13 cellular contexts compared by ENCODE assay signal in genomic region chr19:55391191-55391670, GRCh38. TPM values are rescaled to one million over a fixed set of nuclear protein-coding genes. Genes with fewer than 3 reads are reported as not detected.
DNase-seq lines count a peak whose midpoint lies in the region; ATAC-seq and TF ChIP-seq lines count a peak whose summit lies in the region.
"Had no signal": no experiment of that assay in that cellular context is flagged by ENCODE, and none has a peak within 500 bp of the region (broad histone marks: within the 10 kb centered on the region; RNA-seq: fewer than 3 reads in every experiment).

No MANE protein-coding gene starts in this region.

- H3K4me1 ChIP-seq in testis: peaks cover 25% of the 10 kb centered on the region
- H3K4me1 ChIP-seq in CD8-positive, alpha-beta T cell (ENCODE audit: insufficient read depth, low read length): peaks cover 40% of the 10 kb centered on the region

- H3K36me3 ChIP-seq in testis (ENCODE audit: low read depth, missing control alignments): no peaks in the 10 kb centered on the region
- H3K36me3 ChIP-seq in CD8-positive, alpha-beta T cell (ENCODE audit: insufficient read depth, low read length): peaks cover 18% of the 10 kb centered on the region

- no peak overlapping the region for H3K27ac Mint-ChIP-seq in natural killer cell treated with Interleukin-12 subunit alpha and Interleukin-12 subunit beta and Interleukin-15 and Interleukin-18, amount 100 ng/mL, for 72 hours
- H3K27ac Mint-ChIP-seq in natural killer cell (peak overlapping the region in 1 of 2 donors; percentile 80), WTC11 (no peak overlapping the region)
- H3K27ac Mint-ChIP-seq in CD8-positive, alpha-beta T cell: no peak overlapping the region

- POLR2A ChIA-PET in WTC11 (lab: Charles Lee): interaction anchor here (2.3 kb wide), 1 partner anchor 16 kb away, joined by 6 read pairs; the partner anchor contains the start of gene UBE2S
- POLR2A ChIA-PET in CD8-positive, alpha-beta T cell (lab: Charles Lee): interaction anchor here (0.7 to 5.8 kb wide), 2 partner anchors 13 to 16 kb away, joined by 3 to 56 read pairs; partner anchors contain the start of gene UBE2S

- H3K36me3 Mint-ChIP-seq in natural killer cell treated with Interleukin-12 subunit alpha and Interleukin-12 subunit beta and Interleukin-15 and Interleukin-18, amount 100 ng/mL, for 72 hours: peaks cover 7% of the 10 kb centered on the region
- no peaks in the 10 kb centered on the region for H3K36me3 Mint-ChIP-seq in natural killer cell
- H3K36me3 Mint-ChIP-seq in WTC11: peaks cover 35% of the 10 kb centered on the region
- H3K36me3 Mint-ChIP-seq in CD8-positive, alpha-beta T cell: peaks cover 56% of the 10 kb centered on the region

- no peak overlapping the region for H3K4me3 Mint-ChIP-seq in natural killer cell treated with Interleukin-12 subunit alpha and Interleukin-12 subunit beta and Interleukin-15 and Interleukin-18, amount 100 ng/mL, for 72 hours
- no peak overlapping the region for H3K4me3 Mint-ChIP-seq in natural killer cell
- no peak overlapping the region for H3K4me3 Mint-ChIP-seq in WTC11
- H3K4me3 Mint-ChIP-seq in CD8-positive, alpha-beta T cell: no peak overlapping the region

- peak; percentile 54 for DNase-seq in natural killer cell treated with Interleukin-12 subunit alpha and Interleukin-12 subunit beta and Interleukin-15 and Interleukin-18, amount 100 ng/mL, for 72 hours (ENCODE audit: low spot score)
- DNase-seq in natural killer cell (no peak), WTC11 (ENCODE audit: low spot score) (no peak), testis (no peak)
- no peak for DNase-seq in stimulated activated CD4-positive, alpha-beta T cell treated with anti-CD3 and anti-CD28 coated beads, Interleukin-1b, Interleukin-23, amount 100 ng/mL, for 48 hours
- no peak for DNase-seq in CD8-positive, alpha-beta T cell
- DNase-seq: adrenal gland; EL; naive thymus-derived CD4-positive, alpha-beta T cell; right lobe of liver; stomach; SW 1271 had no signal

- H3K27me3 ChIP-seq in testis: no peaks in the 10 kb centered on the region
- H3K27me3 ChIP-seq in CD8-positive, alpha-beta T cell (ENCODE audit: insufficient read depth, low read length): no peaks in the 10 kb centered on the region
- H3K27me3 ChIP-seq: adrenal gland, right lobe of liver, stomach had no signal

- CTCF ChIA-PET in WTC11 (lab: Charles Lee): interaction anchor here (1.1 to 1.4 kb wide), 3 partner anchors 61 to 245 kb away, joined by 3 to 4 read pairs (median 4); no protein-coding TSS in a partner anchor
- CTCF ChIA-PET in CD8-positive, alpha-beta T cell (lab: Charles Lee): interaction anchor here (0.8 to 1.1 kb wide), 2 partner anchors 9 to 90 kb away, joined by 4 to 5 read pairs; no protein-coding TSS in a partner anchor

- TF ChIP-seq CTCF in natural killer cell (IDR thresholded peaks at IDR 0.05): no peak
- TF ChIP-seq CTCF in WTC11 (IDR thresholded peaks at IDR 0.05): no peak
- TF ChIP-seq CTCF in testis (IDR thresholded peaks at IDR 0.05): no peak
- no peak for TF ChIP-seq CTCF in CD8-positive, alpha-beta T cell (IDR thresholded peaks at IDR 0.05)

- H3K27ac ChIP-seq in testis: no peak overlapping the region
- no peak overlapping the region for H3K27ac ChIP-seq in CD8-positive, alpha-beta T cell (ENCODE audit: low read depth, low read length)
- H3K27ac ChIP-seq: right lobe of liver had no signal

- H3K9me3 Mint-ChIP-seq in natural killer cell treated with Interleukin-12 subunit alpha and Interleukin-12 subunit beta and Interleukin-15 and Interleukin-18, amount 100 ng/mL, for 72 hours: no peaks in the 10 kb centered on the region
- H3K9me3 Mint-ChIP-seq in natural killer cell: no peaks in the 10 kb centered on the region
- H3K9me3 Mint-ChIP-seq in WTC11: no peaks in the 10 kb centered on the region
- H3K9me3 Mint-ChIP-seq in CD8-positive, alpha-beta T cell: no peaks in the 10 kb centered on the region
- H3K9me3 Mint-ChIP-seq: naive thymus-derived CD4-positive, alpha-beta T cell had no signal

- peaks cover 27 to 34% of the 10 kb centered on the region in 2 donors for H3K4me1 Mint-ChIP-seq in natural killer cell treated with Interleukin-12 subunit alpha and Interleukin-12 subunit beta and Interleukin-15 and Interleukin-18, amount 100 ng/mL, for 72 hours (ENCODE audit: low read depth in 2 of 2)
- H3K4me1 Mint-ChIP-seq in natural killer cell (peaks cover 24 to 45% of the 10 kb centered on the region in 2 donors), WTC11 (peaks cover 64% of the 10 kb centered on the region)
- peaks cover 54% of the 10 kb centered on the region for H3K4me1 Mint-ChIP-seq in CD8-positive, alpha-beta T cell (ENCODE audit: low read depth)

- H3K9me3 ChIP-seq in testis: no peaks in the 10 kb centered on the region
- no peaks in the 10 kb centered on the region for H3K9me3 ChIP-seq in CD8-positive, alpha-beta T cell (ENCODE audit: low read length)
- H3K9me3 ChIP-seq: adrenal gland, right lobe of liver, stomach had no signal

- 78 to 85% methylated on average over 6 to 12 of the region's 12 CpGs for WGBS in testis, 2 donors

- ATAC-seq in natural killer cell treated with Interleukin-12 subunit alpha and Interleukin-12 subunit beta and Interleukin-15 and Interleukin-18, amount 100 ng/mL, for 72 hours: peak in 1 of 2 donors; percentile 7
- no peak for ATAC-seq in natural killer cell
- ATAC-seq in WTC11: peak; percentile 5
- ATAC-seq in CD8-positive, alpha-beta T cell: no peak
- ATAC-seq: naive thymus-derived CD4-positive, alpha-beta T cell had no signal

- no peaks in the 10 kb centered on the region for H3K27me3 Mint-ChIP-seq in natural killer cell treated with Interleukin-12 subunit alpha and Interleukin-12 subunit beta and Interleukin-15 and Interleukin-18, amount 100 ng/mL, for 72 hours
- H3K27me3 Mint-ChIP-seq in natural killer cell (ENCODE audit: low read depth in 2 of 2) (no peaks in the 10 kb centered on the region), WTC11 (ENCODE audit: low read depth) (no peaks in the 10 kb centered on the region)
- no peaks in the 10 kb centered on the region for H3K27me3 Mint-ChIP-seq in CD8-positive, alpha-beta T cell (ENCODE audit: low read depth)
- H3K27me3 Mint-ChIP-seq: naive thymus-derived CD4-positive, alpha-beta T cell had no signal

- H3K4me3 ChIP-seq in testis: no peak overlapping the region
- H3K4me3 ChIP-seq in CD8-positive, alpha-beta T cell (ENCODE audit: low read depth, low read length): no peak overlapping the region
- H3K4me3 ChIP-seq: adrenal gland, right lobe of liver, stomach had no signal

- no peak for TF ChIP-seq POLR2A in testis (IDR thresholded peaks at IDR 0.05)

- intact Hi-C loops in natural killer cell (cut with micrococcal nuclease) (no loop called here), testis (cut with DNase I; ENCODE audit: low total_unique reads) (no loop called here)
- intact Hi-C loops in CD8-positive, alpha-beta T cell (cut with DNase I, micrococcal nuclease): no loop called here

TF ChIP-seq in WTC11, 78 proteins besides CTCF, POLR2A, EP300 and RAD21 (continues in another document):
- TF ChIP-seq ZMAT4 (CRISPR knock-in tag; IDR thresholded peaks at IDR 0.05): no peak
- no peak; the same call in 1 of the 2 replicates for TF ChIP-seq ZNF671 (CRISPR knock-in tag; IDR thresholded peaks at IDR 0.05)
- TF ChIP-seq NR2C2 (CRISPR knock-in tag; IDR thresholded peaks at IDR 0.05): no peak
- no peak for TF ChIP-seq JUN (CRISPR knock-in tag; IDR thresholded peaks at IDR 0.05)
- no peak for TF ChIP-seq IRF2 (CRISPR knock-in tag; IDR thresholded peaks at IDR 0.05; ENCODE audit: borderline replicate concordance, low read depth)
- 0 out of 2 replicates have a peak, but pooled peaks have one; percentile 35 for TF ChIP-seq PRRX2 (CRISPR knock-in tag; IDR thresholded peaks at IDR 0.05)
- TF ChIP-seq ESRRA (CRISPR knock-in tag; IDR thresholded peaks at IDR 0.05; ENCODE audit: borderline replicate concordance): no peak

RNA-seq across cellular contexts. Expression of gene RPL28, which starts 5.5 kb away (rescaled TPM):
- 1,000 to 10,000 TPM; 1,106 to 1,518 TPM for total RNA-seq in natural killer cell treated with Interleukin-12 subunit alpha and Interleukin-12 subunit beta and Interleukin-15 and Interleukin-18, amount 100 ng/mL, for 72 hours
- total RNA-seq in natural killer cell: 1,000 to 10,000 TPM; 1,373 to 1,704 (median 1,679) TPM
- 2,505 to 2,895 TPM (median 2,837 TPM) in 3 replicates for total RNA-seq in WTC11 (2021)
- total RNA-seq in testis: 100 to 1,000 TPM; 284 to 624 TPM
- polyA plus RNA-seq in testis (ENCODE audit: insufficient read depth, low read depth, low replicate concordance): 1,024 TPM
- 1,000 to 10,000 TPM; 4,227 to 4,270 TPM for total RNA-seq in CD8-positive, alpha-beta T cell

RNA-seq across cellular contexts. Expression of gene TMEM238, which starts 7.1 kb away (rescaled TPM):
- total RNA-seq in natural killer cell treated with Interleukin-12 subunit alpha and Interleukin-12 subunit beta and Interleukin-15 and Interleukin-18, amount 100 ng/mL, for 72 hours: 1 to 10 TPM; 5.2 to 8.3 TPM
- total RNA-seq in natural killer cell: 1 to 10 TPM; 2.9 to 5.1 (median 4.0) TPM
- total RNA-seq in WTC11 (2021): 5.8 to 8.3 TPM (median 6.5 TPM) in 3 replicates
- 1 to 10 TPM; 1.7 to 6.4 TPM for total RNA-seq in testis
- polyA plus RNA-seq in testis (ENCODE audit: insufficient read depth, low read depth, low replicate concordance): 0.91 TPM
- total RNA-seq in CD8-positive, alpha-beta T cell: 10 to 100 TPM; 12.9 to 13.4 TPM

RNA-seq across cellular contexts. Expression of gene TMEM190, which starts 14.6 kb away (rescaled TPM):
- not detected for total RNA-seq in natural killer cell treated with Interleukin-12 subunit alpha and Interleukin-12 subunit beta and Interleukin-15 and Interleukin-18, amount 100 ng/mL, for 72 hours
- not detected for total RNA-seq in natural killer cell
- 0.33 to 2.6 TPM (median 0.82 TPM) in 3 replicates for total RNA-seq in WTC11 (2021)
- 10 to 100 TPM; 12.9 to 19.2 TPM for total RNA-seq in testis
- polyA plus RNA-seq in testis (ENCODE audit: insufficient read depth, low read depth, low replicate concordance): 35.4 TPM
- not detected for total RNA-seq in CD8-positive, alpha-beta T cell
- total RNA-seq: naive thymus-derived CD4-positive, alpha-beta T cell; right lobe of liver; stomach had no signal
- polyA plus RNA-seq: esophagus; naive thymus-derived CD4-positive, alpha-beta T cell had no signal

RNA-seq across cellular contexts. Expression of gene UBE2S, which starts 16.4 kb away (rescaled TPM):
- 100 to 1,000 TPM; 247 to 423 TPM for total RNA-seq in natural killer cell treated with Interleukin-12 subunit alpha and Interleukin-12 subunit beta and Interleukin-15 and Interleukin-18, amount 100 ng/mL, for 72 hours
- total RNA-seq in natural killer cell: 100 to 1,000 TPM in 1 of 3 donors, 10 to 100 TPM in 2; 60.2 to 107 (median 63.9) TPM
- total RNA-seq in WTC11 (2021): 442 to 516 TPM (median 467 TPM) in 3 replicates
- 100 to 1,000 TPM; 150 to 188 TPM for total RNA-seq in testis
- 272 TPM for polyA plus RNA-seq in testis (ENCODE audit: insufficient read depth, low read depth, low replicate concordance)
- 10 to 100 TPM; 99.4 TPM for total RNA-seq in CD8-positive, alpha-beta T cell

RNA-seq across cellular contexts. Expression of gene IL11, which starts 21.0 kb away (rescaled TPM):
- under 1 TPM in 1 of 2 donors, not detected in 1; 0.78 TPM for total RNA-seq in natural killer cell treated with Interleukin-12 subunit alpha and Interleukin-12 subunit beta and Interleukin-15 and Interleukin-18, amount 100 ng/mL, for 72 hours
- total RNA-seq in natural killer cell (under 1 TPM; 0.14 to 0.35 (median 0.27) TPM), WTC11 (2021) (1.2 to 1.8 TPM (median 1.6 TPM) in 3 replicates), testis (1 to 10 TPM; 2.0 to 2.1 TPM)
- polyA plus RNA-seq in testis (ENCODE audit: insufficient read depth, low read depth, low replicate concordance): 1.2 TPM
- total RNA-seq in CD8-positive, alpha-beta T cell: 1 to 10 TPM in 1 of 2 experiments, under 1 TPM in 1; 0.28 to 1.0 TPM
- total RNA-seq: right lobe of liver had no signal
- polyA plus RNA-seq: naive thymus-derived CD4-positive, alpha-beta T cell had no signal
